ENCODE assay signal across 1 cellular context in the genomic region with DNA sequence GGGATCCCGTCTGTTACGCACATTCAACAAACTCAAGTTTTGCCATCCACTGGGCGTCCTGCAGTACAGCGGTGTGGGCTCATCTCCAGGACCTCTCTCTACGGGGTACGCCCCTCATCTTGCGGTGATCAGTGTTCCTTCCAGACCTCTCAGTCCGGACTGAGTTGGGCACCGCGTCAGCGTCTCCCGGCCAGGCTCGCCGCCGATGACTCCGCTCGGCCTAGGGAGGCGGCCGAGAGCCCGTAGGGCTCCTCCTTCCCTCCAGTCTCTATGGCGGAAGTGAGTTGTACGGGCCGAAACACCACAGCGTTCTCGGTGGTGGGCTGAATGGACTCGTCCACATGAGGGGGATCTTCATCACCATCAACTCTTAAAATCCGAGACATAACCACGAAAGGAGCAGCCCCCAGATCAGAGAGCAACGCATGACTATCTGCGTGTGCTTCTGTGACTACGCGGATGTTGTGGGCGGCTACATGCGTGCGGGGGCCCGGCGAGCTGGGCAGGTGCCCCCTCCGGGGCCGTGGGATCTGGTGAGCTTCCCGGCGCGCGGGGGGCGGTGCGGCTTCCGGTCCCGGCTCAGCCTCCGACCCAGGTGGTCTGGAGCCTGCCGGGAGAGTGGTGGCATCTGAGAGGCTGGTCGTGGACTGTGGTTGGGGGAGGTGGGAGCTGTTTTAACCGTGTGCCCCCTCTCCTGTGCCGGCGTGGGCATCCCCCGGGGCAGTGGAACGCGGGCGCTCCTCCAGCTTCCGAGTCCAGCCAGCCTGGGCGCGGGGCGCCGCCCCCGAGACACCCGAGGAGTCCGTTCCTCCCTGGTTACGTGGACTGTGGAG.
A peak's percentile ranks its signal among the peaks of the same experiment; 100 is the strongest.
TF ChIP-seq lines count a peak whose summit lies in the region.

Gene ATG101 (plus strand): TSS at position 569 of the 833 bp plus-strand sequence. CDS start 3,673 bp downstream, outside the sequence.

TF ChIP-seq in HepG2, 621 proteins besides CTCF, POLR2A, EP300 and RAD21 (continued from another document and continues in another):
- TF ChIP-seq ZMAT5 (CRISPR knock-in tag; IDR thresholded peaks at IDR 0.05; ENCODE audit: borderline replicate concordance, low read depth) = no peak
- peak; percentile 96 for TF ChIP-seq ZMYM4 (CRISPR knock-in tag; IDR thresholded peaks at IDR 0.05)
- peak; percentile 84 for TF ChIP-seq SP4 (CRISPR knock-in tag; IDR thresholded peaks at IDR 0.05)
- peak; percentile 59; the same call in 1 of the 2 replicates for TF ChIP-seq SAFB2 (CRISPR knock-in tag; IDR thresholded peaks at IDR 0.05; ENCODE audit: borderline replicate concordance, low read depth)
- TF ChIP-seq, protein P1, sequence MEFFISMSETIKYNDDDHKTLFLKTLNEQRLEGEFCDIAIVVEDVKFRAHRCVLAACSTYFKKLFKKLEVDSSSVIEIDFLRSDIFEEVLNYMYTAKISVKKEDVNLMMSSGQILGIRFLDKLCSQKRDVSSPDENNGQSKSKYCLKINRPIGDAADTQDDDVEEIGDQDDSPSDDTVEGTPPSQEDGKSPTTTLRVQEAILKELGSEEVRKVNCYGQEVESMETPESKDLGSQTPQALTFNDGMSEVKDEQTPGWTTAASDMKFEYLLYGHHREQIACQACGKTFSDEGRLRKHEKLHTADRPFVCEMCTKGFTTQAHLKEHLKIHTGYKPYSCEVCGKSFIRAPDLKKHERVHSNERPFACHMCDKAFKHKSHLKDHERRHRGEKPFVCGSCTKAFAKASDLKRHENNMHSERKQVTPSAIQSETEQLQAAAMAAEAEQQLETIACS (CRISPR knock-in tag; IDR thresholded peaks at IDR 0.05) = no peak
- TF ChIP-seq EZH2 (conservative IDR thresholded peaks at IDR 0.05; ENCODE audit: low read depth, low read length) = no peak
- peak; percentile 84; the same call in 1 of the 2 replicates for TF ChIP-seq KDM2A (CRISPR knock-in tag; IDR thresholded peaks at IDR 0.05; ENCODE audit: borderline replicate concordance, low read depth)
- TF ChIP-seq ZNF362 (CRISPR knock-in tag; IDR thresholded peaks at IDR 0.05; ENCODE audit: borderline replicate concordance) = peak; percentile 61
- TF ChIP-seq ELF3 (CRISPR knock-in tag; IDR thresholded peaks at IDR 0.05) = peak; percentile 75
- TF ChIP-seq NFKB2 (CRISPR knock-in tag; IDR thresholded peaks at IDR 0.05; ENCODE audit: borderline replicate concordance) = peak; percentile 57; the same call in 1 of the 2 replicates
- TF ChIP-seq, protein P2, sequence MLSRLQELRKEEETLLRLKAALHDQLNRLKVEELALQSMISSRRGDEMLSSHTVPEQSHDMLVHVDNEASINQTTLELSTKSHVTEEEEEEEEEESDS (CRISPR knock-in tag; IDR thresholded peaks at IDR 0.05; ENCODE audit: borderline replicate concordance) = 0 out of 2 replicates have a peak, but pooled peaks have one; percentile 78
- TF ChIP-seq ZNF580 (CRISPR knock-in tag; IDR thresholded peaks at IDR 0.05; ENCODE audit: borderline replicate concordance, low read depth) = peak; percentile 79; the same call in 1 of the 2 replicates
- peak; percentile 45; the same call in 1 of the 2 replicates for TF ChIP-seq PAXIP1 (CRISPR knock-in tag; conservative IDR thresholded peaks at IDR 0.05)
- no peak for TF ChIP-seq ZNF674 (CRISPR knock-in tag; IDR thresholded peaks at IDR 0.05; ENCODE audit: low read depth)
- peak; percentile 95; the same call in 1 of the 2 replicates for TF ChIP-seq ZNF670 (CRISPR knock-in tag; IDR thresholded peaks at IDR 0.05; ENCODE audit: borderline replicate concordance)
- peak; percentile 94 for TF ChIP-seq U2AF1 (optimal IDR thresholded peaks at IDR 0.05; ENCODE audit: low read depth, low read length)
- TF ChIP-seq SMAD3 (CRISPR knock-in tag; IDR thresholded peaks at IDR 0.05) = peak; percentile 32; the same call in 1 of the 2 replicates
- TF ChIP-seq ZNF24 (IDR thresholded peaks at IDR 0.05) = 0 out of 2 replicates have a peak, but pooled peaks have one; percentile 17
- TF ChIP-seq ASH2L (IDR thresholded peaks at IDR 0.05; ENCODE audit: insufficient read length, low read depth, low read length) = peak; percentile 95
- peak; percentile 62 for TF ChIP-seq HNRNPLL (IDR thresholded peaks at IDR 0.05; ENCODE audit: low read depth, low read length, poor library complexity, severe bottlenecking)
- TF ChIP-seq DZIP1 (CRISPR knock-in tag; IDR thresholded peaks at IDR 0.05) = no peak
- TF ChIP-seq SMAD1 (CRISPR knock-in tag; IDR thresholded peaks at IDR 0.05; ENCODE audit: borderline replicate concordance, low read depth) = peak; percentile 67; the same call in 1 of the 2 replicates
- peak; percentile 64 for TF ChIP-seq ETV5 (CRISPR knock-in tag; IDR thresholded peaks at IDR 0.05; ENCODE audit: borderline replicate concordance)
- peak; percentile 63; the same call in 1 of the 2 replicates for TF ChIP-seq ZNF792 (CRISPR knock-in tag; IDR thresholded peaks at IDR 0.05)
- TF ChIP-seq BHLHE40 (IDR thresholded peaks at IDR 0.05; ENCODE audit: low read length) = peak; percentile 98
- TF ChIP-seq ZSCAN22 (CRISPR knock-in tag; IDR thresholded peaks at IDR 0.05) = no peak
- peak; percentile 37 for TF ChIP-seq ZNF331 (CRISPR knock-in tag; IDR thresholded peaks at IDR 0.05)
- peak; percentile 92 for TF ChIP-seq KAT8 (CRISPR knock-in tag; IDR thresholded peaks at IDR 0.05)
- peak; percentile 32; the same call in 1 of the 2 replicates for TF ChIP-seq ZNF460 (CRISPR knock-in tag; IDR thresholded peaks at IDR 0.05; ENCODE audit: borderline replicate concordance)
- peak; percentile 79; the same call in 1 of the 2 replicates for TF ChIP-seq SNAPC2 (CRISPR knock-in tag; IDR thresholded peaks at IDR 0.05)
- TF ChIP-seq ZNF335 (CRISPR knock-in tag; IDR thresholded peaks at IDR 0.05) = peak; percentile 25; the same call in 1 of the 2 replicates
- no peak for TF ChIP-seq ZNF878 (CRISPR knock-in tag; IDR thresholded peaks at IDR 0.05)
- 0 out of 2 replicates have a peak, but pooled peaks have one; percentile 29 for TF ChIP-seq ZNF616 (CRISPR knock-in tag; IDR thresholded peaks at IDR 0.05; ENCODE audit: low read depth)
- peak; percentile 70; the same call in 1 of the 2 replicates for TF ChIP-seq SIN3A (IDR thresholded peaks at IDR 0.05; ENCODE audit: borderline replicate concordance, low read depth, low read length)
- 0 out of 2 replicates have a peak, but pooled peaks have one; percentile 33 for TF ChIP-seq EEA1 (CRISPR knock-in tag; IDR thresholded peaks at IDR 0.05; ENCODE audit: borderline replicate concordance)
- TF ChIP-seq ZNF414 (CRISPR knock-in tag; IDR thresholded peaks at IDR 0.05) = peak; percentile 63; the same call in 1 of the 2 replicates
- no peak for TF ChIP-seq STAT5B (CRISPR knock-in tag; IDR thresholded peaks at IDR 0.05)
- peak; percentile 83 for TF ChIP-seq ZNF501 (CRISPR knock-in tag; IDR thresholded peaks at IDR 0.05)
- peak; percentile 83; the same call in 1 of the 2 replicates for TF ChIP-seq ZNF556 (CRISPR knock-in tag; IDR thresholded peaks at IDR 0.05; ENCODE audit: borderline replicate concordance)
- TF ChIP-seq HNF4G (IDR thresholded peaks at IDR 0.05; ENCODE audit: borderline replicate concordance, low read depth, low read length) = peak; percentile 15; the same call in 1 of the 2 replicates
- TF ChIP-seq HNF4G (CRISPR knock-in tag; IDR thresholded peaks at IDR 0.05; ENCODE audit: borderline replicate concordance, low read depth) = peak; percentile 72
- peak; percentile 53 for TF ChIP-seq ZNF776 (CRISPR knock-in tag; IDR thresholded peaks at IDR 0.05)
- TF ChIP-seq ELF4 (CRISPR knock-in tag; IDR thresholded peaks at IDR 0.05; ENCODE audit: borderline replicate concordance) = peak; percentile 76; the same call in 1 of the 2 replicates
- peak; percentile 18; the same call in 1 of the 2 replicates for TF ChIP-seq LRRFIP1 (CRISPR knock-in tag; conservative IDR thresholded peaks at IDR 0.05)
- TF ChIP-seq SPEN (CRISPR knock-in tag; IDR thresholded peaks at IDR 0.05; ENCODE audit: low read depth) = peak; percentile 83
